Comparison of ENCODE assay signal across 18 cellular contexts in genomic region chr18:29007986-29008654, GRCh38.
"Had no signal": no experiment of that assay in that cellular context is flagged by ENCODE, and none has a peak within 500 bp of the region (broad histone marks: within the 10 kb centered on the region; RNA-seq: fewer than 3 reads in every experiment).

No MANE protein-coding gene starts in this region.

- H3K27me3 Mint-ChIP-seq: effector memory CD8-positive, alpha-beta T cell; progenitor cell of endocrine pancreas; stimulated activated naive B cell treated with anti-CD40 and anti-IgM and Interleukin-4, amounts not matched to agents 10 μg/mL and 1 μg/mL and 100 μg/mL, for 72 hours; stimulated activated naive CD8-positive, alpha-beta T cell treated with anti-CD3 and anti-CD28 coated beads, Interleukin-15, amount 100 ng/mL, for 72 hours had no signal

- H3K27ac Mint-ChIP-seq: effector memory CD8-positive, alpha-beta T cell; natural killer cell; progenitor cell of endocrine pancreas; stimulated activated naive B cell treated with anti-CD40 and anti-IgM and Interleukin-4, amounts not matched to agents 10 μg/mL and 1 μg/mL and 100 μg/mL, for 72 hours; stimulated activated naive CD8-positive, alpha-beta T cell treated with anti-CD3 and anti-CD28 coated beads, Interleukin-15, amount 100 ng/mL, for 72 hours had no signal

- H2AFZ ChIP-seq: parathyroid adenoma had no signal

- DNase-seq: cerebellar nuclear complex; cortex of kidney; effector memory CD8-positive, alpha-beta T cell; left ventricle myocardium superior; natural killer cell; right lobe of liver; small intestine; stimulated activated CD4-positive, alpha-beta T cell treated with anti-CD3 and anti-CD28 coated beads, Interleukin-15, amount 100 ng/mL, for 24 hours; stimulated activated CD4-positive, alpha-beta T cell treated with anti-CD3 and anti-CD28 coated beads, Interleukin-2, amount 100 ng/mL, for 48 hours; stimulated activated naive B cell treated with anti-CD40 and anti-IgM and Interleukin-4, amounts not matched to agents 10 μg/mL and 1 μg/mL and 100 μg/mL, for 72 hours; stimulated activated naive CD8-positive, alpha-beta T cell treated with anti-CD3 and anti-CD28 coated beads, Interleukin-15, amount 100 ng/mL, for 72 hours; transverse colon; upper lobe of right lung; uterus had no signal

- H3K27ac ChIP-seq: parathyroid adenoma, right lobe of liver, suprapubic skin, transverse colon, upper lobe of right lung, uterus had no signal

- H3K36me3 Mint-ChIP-seq: stimulated activated naive B cell treated with anti-CD40 and anti-IgM and Interleukin-4, amounts not matched to agents 10 μg/mL and 1 μg/mL and 100 μg/mL, for 72 hours had no signal

- H3K9me3 ChIP-seq: right lobe of liver, suprapubic skin, transverse colon, upper lobe of right lung, uterus had no signal

- ATAC-seq: effector memory CD8-positive, alpha-beta T cell; left ventricle myocardium superior; natural killer cell; right lobe of liver; stimulated activated naive B cell treated with anti-CD40 and anti-IgM and Interleukin-4, amounts not matched to agents 10 μg/mL and 1 μg/mL and 100 μg/mL, for 72 hours; stimulated activated naive CD8-positive, alpha-beta T cell treated with anti-CD3 and anti-CD28 coated beads, Interleukin-15, amount 100 ng/mL, for 72 hours; upper lobe of right lung had no signal

- H3K4me1 Mint-ChIP-seq: natural killer cell; stimulated activated naive B cell treated with anti-CD40 and anti-IgM and Interleukin-4, amounts not matched to agents 10 μg/mL and 1 μg/mL and 100 μg/mL, for 72 hours; stimulated activated naive CD8-positive, alpha-beta T cell treated with anti-CD3 and anti-CD28 coated beads, Interleukin-15, amount 100 ng/mL, for 72 hours had no signal

- H3K36me3 ChIP-seq: right lobe of liver, suprapubic skin, transverse colon, upper lobe of right lung, uterus had no signal

- H3K27me3 ChIP-seq: right lobe of liver, suprapubic skin, transverse colon, upper lobe of right lung, uterus had no signal

- H3K4me3 ChIP-seq: lung, right lobe of liver, suprapubic skin, transverse colon, upper lobe of right lung, uterus had no signal

- H3K79me2 ChIP-seq: parathyroid adenoma had no signal

- H3K4me3 Mint-ChIP-seq: effector memory CD8-positive, alpha-beta T cell; natural killer cell; stimulated activated naive B cell treated with anti-CD40 and anti-IgM and Interleukin-4, amounts not matched to agents 10 μg/mL and 1 μg/mL and 100 μg/mL, for 72 hours; stimulated activated naive CD8-positive, alpha-beta T cell treated with anti-CD3 and anti-CD28 coated beads, Interleukin-15, amount 100 ng/mL, for 72 hours had no signal

- H3K4me1 ChIP-seq: parathyroid adenoma, right lobe of liver, suprapubic skin, transverse colon, upper lobe of right lung had no signal

- H3K9ac ChIP-seq: parathyroid adenoma had no signal
